ENCODE assay signal across 25 cellular contexts in genomic region chr7:42278360-42278759, GRCh38. TPM values are rescaled to one million over a fixed set of nuclear protein-coding genes. Genes with fewer than 3 reads are reported as not detected.
A peak's percentile ranks its signal among the peaks of the same experiment; 100 is the strongest.
DNase-seq lines count a peak whose midpoint lies in the region; ATAC-seq and TF ChIP-seq lines count a peak whose summit lies in the region.
"Had no signal": no experiment of that assay in that cellular context is flagged by ENCODE, and none has a peak within 500 bp of the region (broad histone marks: within the 10 kb centered on the region; RNA-seq: fewer than 3 reads in every experiment).

No MANE protein-coding gene starts in this region.

- no peak overlapping the region for H2AFZ ChIP-seq in OCI-LY3 (ENCODE audit: low read depth, low read length)

- no peaks in the 10 kb centered on the region for H3K36me3 ChIP-seq in BLaER1 treated with 17β-estradiol and CSF1 and Interleukin-3, amounts not matched to agents 10 nM and 100 nM
- no peaks in the 10 kb centered on the region for H3K36me3 ChIP-seq in OCI-LY3 (replicated peaks; ENCODE audit: low read depth, low read length)

- no peaks in the 10 kb centered on the region for H4K20me1 ChIP-seq in BLaER1 treated with 17β-estradiol and CSF1 and Interleukin-3, amounts not matched to agents 10 nM and 100 nM
- no peaks in the 10 kb centered on the region for H4K20me1 ChIP-seq in OCI-LY3 (ENCODE audit: insufficient read depth, low read length)

- H3K79me2 ChIP-seq in OCI-LY3 (ENCODE audit: low read length), result no peaks in the 10 kb centered on the region

- no peak for TF ChIP-seq CTCF in OCI-LY3 (IDR thresholded peaks at IDR 0.05; ENCODE audit: low read depth, low read length)
- TF ChIP-seq CTCF in epithelial cell of esophagus (IDR thresholded peaks at IDR 0.05; ENCODE audit: insufficient read depth, low read depth, low read length, missing control alignments), result no peak

- H3K27me3 ChIP-seq in BLaER1 treated with 17β-estradiol and CSF1 and Interleukin-3, amounts not matched to agents 10 nM and 100 nM, result no peaks in the 10 kb centered on the region
- H3K27me3 ChIP-seq in OCI-LY3 (ENCODE audit: low read depth, low read length), result no peaks in the 10 kb centered on the region; the same call in 1 of the 2 replicates

- DNase-seq in MV-4-11 (lab: John Stamatoyannopoulos, UW) (peak; percentile 19), epithelial cell of esophagus (ENCODE audit: low read depth) (peak; percentile 5), NCI-H526 (lab: John Stamatoyannopoulos, UW) (no peak), COLO829 (ENCODE audit: low spot score) (no peak), left colon (no peak), NCI-H1930 (lab: John Stamatoyannopoulos, UW) (no peak)
- DNase-seq: C1 segment of cervical spinal cord; CD8-positive, alpha-beta T cell; DMS 273 treated with DMSO at 0.1 percent for 48 hours; DMS79 treated with DMSO at 0.1 percent for 48 hours; GF-D8; NCI-H1048; NCI-H1417; NCI-H1694; NCI-H2081; NCI-H345; NCI-H510A treated with DMSO at 0.1 percent for 48 hours; NCI-H774; NK-92 treated with Interleukin-12 subunit alpha and Interleukin-12 subunit beta, amount 100 ng/mL, for 24 hours; SK-N-SH; T-helper 2 cell had no signal

- H3K4me3 ChIP-seq in BLaER1 treated with 17β-estradiol and CSF1 and Interleukin-3, amounts not matched to agents 10 nM and 100 nM, result no peak overlapping the region
- H3K4me3 ChIP-seq in OCI-LY3 (ENCODE audit: low read length) (no peak overlapping the region), epithelial cell of esophagus (ENCODE audit: low read length) (no peak overlapping the region)

- H3K4me2 ChIP-seq in BLaER1 treated with 17β-estradiol and CSF1 and Interleukin-3, amounts not matched to agents 10 nM and 100 nM, result peak overlapping the region in 7 of 11 experiments; percentile 11 to 54 (median 35); a peak in 11 of 22 replicates
- peak overlapping the region; percentile 31; the same call in 1 of the 2 replicates for H3K4me2 ChIP-seq in OCI-LY3 (ENCODE audit: low read length)
- H3K4me2 ChIP-seq: KMS-11, SK-N-SH had no signal

- peak overlapping the region in 1 of 11 experiments; percentile 37; a peak in 1 of 22 replicates for H3K27ac ChIP-seq in BLaER1 treated with 17β-estradiol and CSF1 and Interleukin-3, amounts not matched to agents 10 nM and 100 nM
- no peak overlapping the region for H3K27ac ChIP-seq in OCI-LY3 (ENCODE audit: low read length)
- H3K27ac ChIP-seq: HL-60, KMS-11 had no signal

- ATAC-seq in left colon, result no peak
- ATAC-seq: CD8-positive, alpha-beta T cell had no signal

- H3K9ac ChIP-seq in BLaER1 treated with 17β-estradiol and CSF1 and Interleukin-3, amounts not matched to agents 10 nM and 100 nM, result no peak overlapping the region
- H3K9ac ChIP-seq in OCI-LY3 (ENCODE audit: low read length), result no peak overlapping the region
- H3K9ac ChIP-seq: KMS-11, SK-N-SH had no signal

- intact Hi-C loops in left colon (cut with DNase I, micrococcal nuclease), result no loop called here

- H3K4me1 ChIP-seq in BLaER1 treated with 17β-estradiol and CSF1 and Interleukin-3, amounts not matched to agents 10 nM and 100 nM, result peaks cover under 1 to 38% (median 13%) of the 10 kb centered on the region in 10 experiments; a peak in 16 of 20 replicates
- H3K4me1 ChIP-seq in OCI-LY3 (ENCODE audit: low read length), result peaks cover 57% of the 10 kb centered on the region

- H3K9me3 ChIP-seq in BLaER1 treated with 17β-estradiol and CSF1 and Interleukin-3, amounts not matched to agents 10 nM and 100 nM (replicated peaks in 1 of 11), result no peaks in the 10 kb centered on the region
- H3K9me3 ChIP-seq in OCI-LY3 (ENCODE audit: insufficient read depth, low read length), result no peaks in the 10 kb centered on the region
- H3K9me3 ChIP-seq: SK-N-SH had no signal

RNA-seq across cellular contexts. Expression of gene GLI3, which starts 41.4 kb away (rescaled TPM):
- 1 to 10 TPM; 2.2 to 8.2 TPM for total RNA-seq in left colon

Comparison
In these comparisons a context has a peak if more than half of its experiments do, and no peak if none do; other contexts are left out.
1. DNase-seq: peak in MV-4-11 (single experiment) and epithelial cell of esophagus (single experiment); none in NCI-H526 (0 of 2), COLO829 (single experiment), left colon (0 of 2) and NCI-H1930 (0 of 2).